Comparison of ENCODE assay signal across 1 cellular context in the genomic region with DNA sequence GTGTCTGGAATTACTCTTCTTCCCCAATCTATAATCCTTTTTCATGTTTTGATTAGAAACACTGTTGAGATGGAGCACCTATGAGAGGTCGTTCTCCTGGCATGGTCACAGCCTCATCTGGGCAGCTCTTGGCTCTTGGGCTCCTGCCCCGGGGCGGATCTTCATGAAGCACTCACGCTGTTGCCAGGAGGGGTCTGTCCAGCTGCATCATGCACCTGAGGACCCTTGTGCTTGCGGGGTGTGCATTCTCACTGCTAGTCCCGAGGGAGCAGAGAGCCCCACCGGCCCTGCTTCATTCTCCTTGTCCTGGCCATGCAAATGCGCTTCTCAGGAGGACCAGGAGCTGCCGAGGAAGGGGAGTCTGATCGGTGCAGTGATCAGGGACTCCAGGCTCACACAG.
TF ChIP-seq lines count a peak whose summit lies in the region.

No MANE protein-coding gene starts in this region.

TF ChIP-seq in HepG2, 621 proteins besides CTCF, POLR2A, EP300 and RAD21:
- no peak for TF ChIP-seq TCF7 (IDR thresholded peaks at IDR 0.05; ENCODE audit: low read depth)
- TF ChIP-seq ZNF670 (CRISPR knock-in tag; IDR thresholded peaks at IDR 0.05; ENCODE audit: borderline replicate concordance), result no peak
- no peak for TF ChIP-seq KDM1A (CRISPR knock-in tag; IDR thresholded peaks at IDR 0.05)
- no peak for TF ChIP-seq ZNF24 (IDR thresholded peaks at IDR 0.05)
- TF ChIP-seq SIX1 (CRISPR knock-in tag; IDR thresholded peaks at IDR 0.05; ENCODE audit: borderline replicate concordance), result no peak
- TF ChIP-seq ZNF562 (CRISPR knock-in tag; IDR thresholded peaks at IDR 0.05; ENCODE audit: borderline replicate concordance), result no peak
- no peak for TF ChIP-seq SP140L (CRISPR knock-in tag; IDR thresholded peaks at IDR 0.05; ENCODE audit: borderline replicate concordance)
- TF ChIP-seq RARG (CRISPR knock-in tag; IDR thresholded peaks at IDR 0.05; ENCODE audit: low read depth), result no peak
- no peak for TF ChIP-seq ZSCAN12 (CRISPR knock-in tag; IDR thresholded peaks at IDR 0.05)
- TF ChIP-seq POGZ (CRISPR knock-in tag; IDR thresholded peaks at IDR 0.05), result no peak
- TF ChIP-seq SP2 (CRISPR knock-in tag; IDR thresholded peaks at IDR 0.05), result no peak
- TF ChIP-seq CENPX (CRISPR knock-in tag; IDR thresholded peaks at IDR 0.05), result no peak
- no peak for TF ChIP-seq PCBP2 (optimal IDR thresholded peaks at IDR 0.05; ENCODE audit: low read depth, low read length, poor library complexity, severe bottlenecking)
- TF ChIP-seq, protein P1, sequence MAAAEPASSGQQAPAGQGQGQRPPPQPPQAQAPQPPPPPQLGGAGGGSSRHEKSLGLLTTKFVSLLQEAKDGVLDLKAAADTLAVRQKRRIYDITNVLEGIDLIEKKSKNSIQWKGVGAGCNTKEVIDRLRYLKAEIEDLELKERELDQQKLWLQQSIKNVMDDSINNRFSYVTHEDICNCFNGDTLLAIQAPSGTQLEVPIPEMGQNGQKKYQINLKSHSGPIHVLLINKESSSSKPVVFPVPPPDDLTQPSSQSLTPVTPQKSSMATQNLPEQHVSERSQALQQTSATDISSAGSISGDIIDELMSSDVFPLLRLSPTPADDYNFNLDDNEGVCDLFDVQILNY (CRISPR knock-in tag; conservative IDR thresholded peaks at IDR 0.05), result no peak
- no peak for TF ChIP-seq ZNF646 (CRISPR knock-in tag; IDR thresholded peaks at IDR 0.05)
- no peak for TF ChIP-seq KAT8 (CRISPR knock-in tag; IDR thresholded peaks at IDR 0.05)
